9 cellular contexts compared by ENCODE assay signal in the genomic region with DNA sequence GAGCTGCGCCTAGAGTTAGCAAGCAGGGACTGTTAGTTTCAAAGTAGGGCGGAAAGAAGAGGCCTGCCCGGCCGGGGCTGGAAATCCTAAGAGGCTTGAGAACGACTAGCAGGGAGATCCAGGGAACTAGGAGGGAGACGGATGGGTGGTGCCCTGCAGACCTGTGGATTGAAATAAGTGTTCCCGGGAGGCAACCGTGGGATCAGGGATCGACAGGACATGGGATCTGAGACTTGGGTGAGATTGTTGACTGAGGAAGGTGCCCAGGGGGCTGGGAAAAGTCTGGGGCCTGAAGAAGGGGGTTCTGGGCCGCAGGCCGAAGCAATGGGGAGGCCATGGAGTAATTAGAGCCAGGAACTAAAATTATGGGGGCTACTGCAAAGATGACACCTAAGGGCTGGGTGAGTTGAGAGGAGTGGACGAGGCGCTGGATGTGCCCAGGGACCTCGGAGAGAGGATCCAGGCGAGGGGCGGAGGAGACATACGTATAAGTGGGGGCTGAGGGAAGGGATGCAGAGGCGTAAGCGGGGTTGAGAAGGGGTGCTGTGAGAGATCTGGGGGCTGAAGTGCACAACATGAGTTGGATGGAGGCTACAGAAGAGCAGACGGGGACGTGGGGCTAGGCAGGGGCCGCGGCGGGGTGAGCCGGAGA. TPM values are rescaled to one million over a fixed set of nuclear protein-coding genes. Genes with fewer than 3 reads are reported as not detected.
A peak's percentile ranks its signal among the peaks of the same experiment; 100 is the strongest.
DNase-seq lines count a peak whose midpoint lies in the region; ATAC-seq and TF ChIP-seq lines count a peak whose summit lies in the region.
"Had no signal": no experiment of that assay in that cellular context is flagged by ENCODE, and none has a peak within 500 bp of the region (broad histone marks: within the 10 kb centered on the region; RNA-seq: fewer than 3 reads in every experiment).

No MANE protein-coding gene starts in this region.

- no peak for TF ChIP-seq CTCF in HFFc6 (IDR thresholded peaks at IDR 0.05)
- no peak for TF ChIP-seq CTCF in esophagus muscularis mucosa (IDR thresholded peaks at IDR 0.05)

- no peaks in the 10 kb centered on the region for H3K36me3 ChIP-seq in esophagus muscularis mucosa
- H3K36me3 ChIP-seq in naive thymus-derived CD4-positive, alpha-beta T cell (ENCODE audit: control insufficient read depth in 2 of 3, insufficient read depth in 3 of 3, low read length in 3 of 3), result peaks cover 0 to 8% (median 0%) of the 10 kb centered on the region in 3 experiments

- H3K9me3 Mint-ChIP-seq in HFFc6, result no peaks in the 10 kb centered on the region
- H3K9me3 Mint-ChIP-seq in naive thymus-derived CD4-positive, alpha-beta T cell, result peaks cover 0 to 2% (median 0%) of the 10 kb centered on the region in 11 donors
- H3K9me3 Mint-ChIP-seq: activated naive CD4-positive, alpha-beta T cell treated with anti-CD3 and anti-CD28 coated beads, Interleukin-2, amount 50 U/mL, for 72 hours had no signal

- peak; percentile 25 for DNase-seq in NCI-H2107 treated with DMSO at 0.1 percent for 48 hours (lab: John Stamatoyannopoulos, UW; ENCODE audit: unreplicated experiment)
- no peak for DNase-seq in NCI-H2107 (lab: John Stamatoyannopoulos, UW)
- DNase-seq in HFFc6, result peak; percentile 5
- peak; percentile 48 for DNase-seq in OCI-M1 (lab: John Stamatoyannopoulos, UW)
- DNase-seq in esophagus muscularis mucosa (ENCODE audit: extremely low spot score), result no peak
- DNase-seq in naive thymus-derived CD4-positive, alpha-beta T cell, result peak in 4 of 9 donors; percentile 2 to 10 (median 9)
- no peak for DNase-seq in amniotic stem cell (lab: John Stamatoyannopoulos, UW)

- POLR2A ChIA-PET in naive thymus-derived CD4-positive, alpha-beta T cell (lab: Charles Lee), result interaction anchor here (0.8 to 2.4 kb wide), 5 partner anchors 13 to 177 kb away, joined by 3 to 10 read pairs (median 4); a partner anchor contains a TSS

- CTCF ChIA-PET in naive thymus-derived CD4-positive, alpha-beta T cell (lab: Charles Lee), result interaction anchor here (1.3 kb wide), 1 partner anchor 366 kb away, joined by 4 read pairs; a partner anchor contains a TSS

- H3K27me3 ChIP-seq in esophagus muscularis mucosa, result no peaks in the 10 kb centered on the region
- H3K27me3 ChIP-seq in naive thymus-derived CD4-positive, alpha-beta T cell (ENCODE audit: control insufficient read depth in 2 of 2, insufficient read depth in 2 of 2, low read length in 2 of 2), result no peaks in the 10 kb centered on the region

- intact Hi-C loops in esophagus muscularis mucosa (cut with DNase I), result loop anchor here (10.0 kb wide), 1 partner anchor 370 kb away; a partner anchor contains a TSS
- intact Hi-C loops in naive thymus-derived CD4-positive, alpha-beta T cell (cut with micrococcal nuclease), result loop anchor here (1.0 to 10.0 kb wide), 19 partner anchors 13 to 1031 kb away; a partner anchor contains a TSS

- TF ChIP-seq POLR2A in esophagus muscularis mucosa (IDR thresholded peaks at IDR 0.05; ENCODE audit: low read depth), result no peak

- no peak for TF ChIP-seq EP300 in esophagus muscularis mucosa (IDR thresholded peaks at IDR 0.05)

- no peak overlapping the region for H3K4me3 Mint-ChIP-seq in HFFc6
- no peak overlapping the region for H3K4me3 Mint-ChIP-seq in naive thymus-derived CD4-positive, alpha-beta T cell

- H3K27ac Mint-ChIP-seq in HFFc6, result no peak overlapping the region
- no peak overlapping the region for H3K27ac Mint-ChIP-seq in naive thymus-derived CD4-positive, alpha-beta T cell
- H3K27ac Mint-ChIP-seq: activated naive CD4-positive, alpha-beta T cell treated with anti-CD3 and anti-CD28 coated beads, Interleukin-2, amount 50 U/mL, for 72 hours had no signal

- peaks cover 13 to 34% (median 31%) of the 10 kb centered on the region in 4 donors for H3K4me1 ChIP-seq in esophagus muscularis mucosa
- peaks cover 4 to 9% of the 10 kb centered on the region in 2 donors for H3K4me1 ChIP-seq in naive thymus-derived CD4-positive, alpha-beta T cell (ENCODE audit: control insufficient read depth in 2 of 2, insufficient read depth in 2 of 2, low read length in 2 of 2)

- H3K4me1 Mint-ChIP-seq in HFFc6 (ENCODE audit: low read depth), result no peaks in the 10 kb centered on the region
- H3K4me1 Mint-ChIP-seq in naive thymus-derived CD4-positive, alpha-beta T cell, result peaks cover 7 to 27% (median 25%) of the 10 kb centered on the region in 7 donors

- H3K9me3 ChIP-seq in esophagus muscularis mucosa, result no peaks in the 10 kb centered on the region
- H3K9me3 ChIP-seq in naive thymus-derived CD4-positive, alpha-beta T cell (ENCODE audit: control insufficient read depth in 2 of 3, low read length in 3 of 3), result no peaks in the 10 kb centered on the region

- 3% methylated on average over 25 of the region's 25 CpGs for WGBS in esophagus muscularis mucosa

- peak overlapping the region; percentile 79 to 94 (median 90) for H3K27ac ChIP-seq in esophagus muscularis mucosa (replicated peaks in 1 of 4)
- peak overlapping the region; percentile 81 for H3K27ac ChIP-seq in naive thymus-derived CD4-positive, alpha-beta T cell (ENCODE audit: low read depth, low read length)

- H3K36me3 Mint-ChIP-seq in HFFc6 (ENCODE audit: low read depth), result no peaks in the 10 kb centered on the region
- H3K36me3 Mint-ChIP-seq in naive thymus-derived CD4-positive, alpha-beta T cell, result peaks cover 0 to 11% (median 0%) of the 10 kb centered on the region in 5 donors

- peak overlapping the region; percentile 73 to 96 (median 78) for H3K4me3 ChIP-seq in esophagus muscularis mucosa
- H3K4me3 ChIP-seq in naive thymus-derived CD4-positive, alpha-beta T cell (ENCODE audit: low read length), result peak overlapping the region; percentile 85

- no peaks in the 10 kb centered on the region for H3K27me3 Mint-ChIP-seq in HFFc6 (ENCODE audit: insufficient read depth)
- no peaks in the 10 kb centered on the region for H3K27me3 Mint-ChIP-seq in naive thymus-derived CD4-positive, alpha-beta T cell

- ATAC-seq in naive thymus-derived CD4-positive, alpha-beta T cell, result no peak
- ATAC-seq in HG02678 (IDR thresholded peaks at IDR 0.05; ENCODE audit: unreplicated experiment), result no peak

RNA-seq across cellular contexts. Expression of a gene that starts 0.6 kb away (rescaled TPM):
- 10 to 100 TPM; 50.2 to 59.0 (median 51.6) TPM for total RNA-seq in HFFc6 (2021; fragmentation: NEBNext Ultra II Directional; extraction: Animal tissue kit (Norgen Biotek cat#: 25700))
- 10 to 100 TPM; 47.8 to 75.0 (median 64.5) TPM for total RNA-seq in esophagus muscularis mucosa
- total RNA-seq in naive thymus-derived CD4-positive, alpha-beta T cell, result 100 to 1,000 TPM in 1 of 5 experiments, 10 to 100 TPM in 4; 52.5 to 151 (median 63.4) TPM
- 10 to 100 TPM; 80.9 to 82.9 TPM for polyA plus RNA-seq in naive thymus-derived CD4-positive, alpha-beta T cell

RNA-seq across cellular contexts. Expression of a gene that starts 38.6 kb away (rescaled TPM):
- total RNA-seq in HFFc6 (2021; fragmentation: NEBNext Ultra II Directional; extraction: Animal tissue kit (Norgen Biotek cat#: 25700)), result not detected
- total RNA-seq in esophagus muscularis mucosa, result 1 to 10 TPM in 1 of 4 donors, not detected in 3; 1.2 TPM
- total RNA-seq in naive thymus-derived CD4-positive, alpha-beta T cell, result 1 to 10 TPM in 3 of 5 experiments, under 1 TPM in 2; 0.24 to 7.0 (median 1.1) TPM
- polyA plus RNA-seq in naive thymus-derived CD4-positive, alpha-beta T cell, result not detected

Comparison
In these comparisons a context has a peak if more than half of its experiments do, and no peak if none do; other contexts are left out.
1. DNase-seq: peak in NCI-H2107 treated with DMSO at 0.1 percent for 48 hours (single experiment), HFFc6 (single experiment) and OCI-M1 (single experiment); none in NCI-H2107 (single experiment), esophagus muscularis mucosa (single experiment) and amniotic stem cell (single experiment).